In the genomic region with DNA sequence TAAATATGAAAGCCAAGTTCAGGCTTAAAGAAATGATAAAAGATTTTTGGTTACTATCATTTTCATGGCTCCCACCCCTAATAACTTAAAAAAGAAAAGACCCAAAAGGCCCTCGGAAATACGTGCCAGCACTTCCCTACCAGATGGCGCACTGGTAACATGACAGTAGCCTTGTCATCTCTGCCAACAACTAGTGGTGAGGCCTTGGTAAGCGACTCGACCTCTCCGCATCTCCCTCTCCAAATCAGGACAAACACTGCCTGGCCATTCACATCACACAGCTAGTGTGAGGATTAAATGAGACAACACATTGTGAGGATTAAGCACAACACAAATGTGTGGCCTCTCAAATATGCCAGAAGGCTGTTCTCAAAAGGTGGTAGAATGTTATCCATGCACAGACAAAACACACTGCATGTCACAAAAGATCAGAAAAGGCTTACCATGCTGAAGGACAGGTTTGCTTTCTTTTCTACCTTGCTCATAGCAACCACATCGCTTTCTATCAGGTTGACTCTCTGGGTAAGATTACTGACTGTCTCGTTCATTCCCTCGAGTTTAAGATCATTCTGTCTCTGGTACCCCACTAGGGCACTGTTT, we compare ENCODE assay signal across 17 cellular contexts. TPM values are rescaled to one million over a fixed set of nuclear protein-coding genes. Genes with fewer than 3 reads are reported as not detected.
DNase-seq lines count a peak whose midpoint lies in the region; ATAC-seq and TF ChIP-seq lines count a peak whose summit lies in the region.
"Had no signal": no experiment of that assay in that cellular context is flagged by ENCODE, and none has a peak within 500 bp of the region (broad histone marks: within the 10 kb centered on the region; RNA-seq: fewer than 3 reads in every experiment).

No MANE protein-coding gene starts in this region.

- peaks cover 10% of the 10 kb centered on the region for H3K4me1 Mint-ChIP-seq in activated CD4-positive, alpha-beta T cell treated with anti-CD3 and anti-CD28 coated beads for 36 hours
- H3K4me1 Mint-ChIP-seq: stimulated activated memory B cell treated with anti-CD40 and anti-IgM and Interleukin-4, amounts not matched to agents 10 μg/mL and 1 μg/mL and 100 μg/mL, for 72 hours had no signal

- intact Hi-C loops in activated CD4-positive, alpha-beta T cell treated with anti-CD3 and anti-CD28 coated beads for 36 hours (cut with DNase I, micrococcal nuclease) = no loop called here

- CTCF ChIA-PET in activated CD4-positive, alpha-beta T cell treated with anti-CD3 and anti-CD28 coated beads for 36 hours (lab: Charles Lee) = interaction anchor here (2.3 kb wide), 1 partner anchor 10 kb away, joined by 6 read pairs; no protein-coding TSS in a partner anchor

- no peak for TF ChIP-seq CTCF in parathyroid adenoma (IDR thresholded peaks at IDR 0.05)
- no peak for TF ChIP-seq CTCF in GM13977 (IDR thresholded peaks at IDR 0.05; ENCODE audit: extremely low read depth, insufficient read depth, missing control alignments)

- no peaks in the 10 kb centered on the region for H3K4me1 ChIP-seq in HUES48 (ENCODE audit: control insufficient read depth, insufficient read depth, low read length)
- peaks cover 25% of the 10 kb centered on the region for H3K4me1 ChIP-seq in parathyroid adenoma

- no peak overlapping the region for H3K4me3 Mint-ChIP-seq in activated CD4-positive, alpha-beta T cell treated with anti-CD3 and anti-CD28 coated beads for 36 hours
- H3K4me3 Mint-ChIP-seq: stimulated activated memory B cell treated with anti-CD40 and anti-IgM and Interleukin-4, amounts not matched to agents 10 μg/mL and 1 μg/mL and 100 μg/mL, for 72 hours; T-helper 17 cell had no signal

- peak overlapping the region; percentile 32 for H3K27ac ChIP-seq in HUES48 (ENCODE audit: low read depth, low read length)
- no peak overlapping the region for H3K27ac ChIP-seq in parathyroid adenoma
- H3K27ac ChIP-seq: epithelial cell of prostate had no signal

- no peaks in the 10 kb centered on the region for H3K79me2 ChIP-seq in parathyroid adenoma

- POLR2A ChIA-PET in activated CD4-positive, alpha-beta T cell treated with anti-CD3 and anti-CD28 coated beads for 36 hours (lab: Charles Lee) = no interaction called here

- H3K36me3 ChIP-seq in HUES48 (ENCODE audit: control insufficient read depth, insufficient read depth, low read length) (peaks cover 95% of the 10 kb centered on the region), parathyroid adenoma (ENCODE audit: control insufficient read depth, insufficient read depth, low read length) (no peaks in the 10 kb centered on the region)
- H3K36me3 ChIP-seq: uterus had no signal

- H3K27ac Mint-ChIP-seq in activated CD4-positive, alpha-beta T cell treated with anti-CD3 and anti-CD28 coated beads for 36 hours = peak overlapping the region; percentile 62
- H3K27ac Mint-ChIP-seq: stimulated activated memory B cell treated with anti-CD40 and anti-IgM and Interleukin-4, amounts not matched to agents 10 μg/mL and 1 μg/mL and 100 μg/mL, for 72 hours had no signal

- no peaks in the 10 kb centered on the region for H3K9me3 Mint-ChIP-seq in activated CD4-positive, alpha-beta T cell treated with anti-CD3 and anti-CD28 coated beads for 36 hours (ENCODE audit: low read depth)
- H3K9me3 Mint-ChIP-seq: stimulated activated memory B cell treated with anti-CD40 and anti-IgM and Interleukin-4, amounts not matched to agents 10 μg/mL and 1 μg/mL and 100 μg/mL, for 72 hours had no signal

- DNase-seq in activated CD4-positive, alpha-beta T cell treated with anti-CD3 and anti-CD28 coated beads for 36 hours = no peak
- no peak for DNase-seq in activated CD4-positive, alpha-beta T cell treated with anti-CD3 and anti-CD28 coated beads for 4 hours
- DNase-seq in cerebellar nuclear complex (lab: John Stamatoyannopoulos, UW) = peak; percentile 57 to 69
- no peak for DNase-seq in HK-2 (ENCODE audit: unreplicated experiment)
- DNase-seq in GM13977 (ENCODE audit: low spot score) = no peak
- DNase-seq: ACHN; activated CD8-positive, alpha-beta memory T cell treated with anti-CD3 and anti-CD28 coated beads, Interleukin-2, amount 50 U/mL, for 48 hours; glutamatergic neuron; islet precursor cell; T-helper 17 cell had no signal

- peak overlapping the region; percentile 55 for H3K4me2 ChIP-seq in parathyroid adenoma (ENCODE audit: low read length)

- H3K4me3 ChIP-seq in HUES48 (ENCODE audit: low read depth, low read length) (no peak overlapping the region), parathyroid adenoma (ENCODE audit: low read depth, low read length) (no peak overlapping the region)
- H3K4me3 ChIP-seq: uterus had no signal

- no peak overlapping the region for H2AFZ ChIP-seq in parathyroid adenoma

- no peaks in the 10 kb centered on the region for H3K9me3 ChIP-seq in HUES48 (ENCODE audit: control insufficient read depth, insufficient read depth, low read length)
- no peaks in the 10 kb centered on the region for H3K9me3 ChIP-seq in parathyroid adenoma (ENCODE audit: control insufficient read depth, low read length)
- H3K9me3 ChIP-seq: uterus had no signal

- H3K27me3 ChIP-seq in HUES48 (ENCODE audit: control insufficient read depth, insufficient read depth, low read length) = no peaks in the 10 kb centered on the region
- H3K27me3 ChIP-seq in parathyroid adenoma (ENCODE audit: control insufficient read depth, insufficient read depth, low read length) = no peaks in the 10 kb centered on the region
- H3K27me3 ChIP-seq: uterus had no signal

- ATAC-seq in activated CD4-positive, alpha-beta T cell treated with anti-CD3 and anti-CD28 coated beads for 36 hours = no peak
- ATAC-seq in HG02973 (IDR thresholded peaks at IDR 0.05; ENCODE audit: unreplicated experiment) = no peak
- ATAC-seq: stimulated activated memory B cell treated with anti-CD40 and anti-IgM and Interleukin-4, amounts not matched to agents 10 μg/mL and 1 μg/mL and 100 μg/mL, for 72 hours; T-helper 17 cell had no signal

- peaks cover 47% of the 10 kb centered on the region for H3K36me3 Mint-ChIP-seq in activated CD4-positive, alpha-beta T cell treated with anti-CD3 and anti-CD28 coated beads for 36 hours (ENCODE audit: low read depth)

- H3K9ac ChIP-seq in HUES48 (ENCODE audit: low read depth, low read length) (no peak overlapping the region), parathyroid adenoma (no peak overlapping the region)

- in situ Hi-C loops in GM13977 (cut with MboI; ENCODE audit: low pct_unique_long_range_greater_than_20kb, low sequenced_read_pairs, unreplicated experiment) = no loop called here

- no peaks in the 10 kb centered on the region for H3K27me3 Mint-ChIP-seq in activated CD4-positive, alpha-beta T cell treated with anti-CD3 and anti-CD28 coated beads for 36 hours
- H3K27me3 Mint-ChIP-seq: stimulated activated memory B cell treated with anti-CD40 and anti-IgM and Interleukin-4, amounts not matched to agents 10 μg/mL and 1 μg/mL and 100 μg/mL, for 72 hours; T-helper 17 cell had no signal

RNA-seq across cellular contexts. Expression of gene TEX38, which starts 16.4 kb away (rescaled TPM):
- under 1 TPM in 1 of 2 experiments, not detected in 1; 0.18 TPM for total RNA-seq in activated CD4-positive, alpha-beta T cell treated with anti-CD3 and anti-CD28 coated beads for 36 hours
- total RNA-seq: osteocyte, T-helper 17 cell, uterus had no signal

RNA-seq across cellular contexts. Expression of gene ATPAF1, which starts 19.8 kb away (rescaled TPM):
- 10 to 100 TPM; 46.1 to 48.5 TPM for total RNA-seq in activated CD4-positive, alpha-beta T cell treated with anti-CD3 and anti-CD28 coated beads for 36 hours

RNA-seq across cellular contexts. Expression of gene EFCAB14, which starts 30.9 kb away (rescaled TPM):
- 10 to 100 TPM; 37.8 to 54.3 TPM for total RNA-seq in activated CD4-positive, alpha-beta T cell treated with anti-CD3 and anti-CD28 coated beads for 36 hours

Comparison
In these comparisons a context has a peak if more than half of its experiments do, and no peak if none do; other contexts are left out.
1. DNase-seq: peak in cerebellar nuclear complex (2 of 2); none in activated CD4-positive, alpha-beta T cell treated with anti-CD3 and anti-CD28 coated beads for 36 hours (single experiment), activated CD4-positive, alpha-beta T cell treated with anti-CD3 and anti-CD28 coated beads for 4 hours (0 of 2), HK-2 (single experiment) and GM13977 (single experiment).